ENCODE assay signal across 9 cellular contexts in the genomic region with DNA sequence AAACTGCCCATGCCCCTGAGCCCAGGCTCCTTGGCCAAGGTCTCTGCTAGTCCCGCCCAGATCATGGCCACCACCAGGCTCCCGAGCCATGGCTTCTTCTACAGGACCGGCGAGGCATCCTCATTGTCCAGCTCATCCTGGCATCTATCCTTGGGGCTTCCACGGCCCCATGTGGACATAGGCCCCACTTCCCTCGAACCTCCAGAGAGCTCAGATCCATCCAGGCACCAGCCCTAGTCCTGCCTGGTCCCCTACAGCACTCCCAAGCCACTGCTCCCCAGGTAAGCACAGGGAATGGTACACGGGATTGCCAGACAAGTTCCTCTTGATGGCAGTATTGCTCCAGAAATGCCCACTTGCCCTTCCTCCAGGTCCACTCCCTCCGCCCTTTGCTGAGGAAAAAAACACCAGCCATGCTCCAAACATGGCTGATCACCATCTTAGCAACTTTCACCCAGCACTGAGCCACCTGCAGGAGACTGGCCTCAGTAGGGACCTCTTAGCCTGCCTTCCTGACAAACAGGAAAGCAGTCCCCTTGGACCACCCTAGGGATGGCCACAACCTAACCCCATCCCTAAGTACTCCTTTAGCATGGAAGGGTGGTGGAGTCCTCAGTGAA.
A peak's percentile ranks its signal among the peaks of the same experiment; 100 is the strongest.
DNase-seq lines count a peak whose midpoint lies in the region; ATAC-seq and TF ChIP-seq lines count a peak whose summit lies in the region.
"Had no signal": no experiment of that assay in that cellular context is flagged by ENCODE, and none has a peak within 500 bp of the region (broad histone marks: within the 10 kb centered on the region; RNA-seq: fewer than 3 reads in every experiment).

No MANE protein-coding gene starts in this region.

- H3K9ac ChIP-seq in PC-3 (ENCODE audit: low read length): no peak overlapping the region

- no peak overlapping the region for H3K4me3 ChIP-seq in PC-3 (ENCODE audit: low read length)

- TF ChIP-seq CTCF in PC-3 (conservative IDR thresholded peaks at IDR 0.05; ENCODE audit: low read depth, low read length): peak; percentile 34; the same call in 1 of the 2 replicates

- H3K4me2 ChIP-seq in PC-3 (ENCODE audit: low read length): no peak overlapping the region

- intact Hi-C loops in PC-3 (cut with micrococcal nuclease): no loop called here
- intact Hi-C loops in head of caudate nucleus (cut with DNase I): no loop called here

- no peaks in the 10 kb centered on the region for H3F3A ChIP-seq in PC-3 (ENCODE audit: low read length, unreplicated experiment)

- no peaks in the 10 kb centered on the region for H3K27me3 ChIP-seq in PC-3 (ENCODE audit: low read length)

- peak in 10 of 14 donors; percentile 36 to 80 (median 64) for DNase-seq in C1 segment of cervical spinal cord (lab: John Stamatoyannopoulos, UW)
- peak; percentile 46 for DNase-seq in PC-3
- peak in 36 of 42 donors; percentile 17 to 92 (median 73) for DNase-seq in head of caudate nucleus
- no peak for DNase-seq in SW480 (ENCODE audit: low spot score)

- H2AFZ ChIP-seq in PC-3 (ENCODE audit: low read length): no peak overlapping the region

- no peaks in the 10 kb centered on the region for H3K36me3 ChIP-seq in PC-3 (ENCODE audit: low read depth, low read length)

- BruUV-seq in PC-3 (replicated peaks; lab: Mats Ljungman, UMichigan): no TSS peak

- CTCF ChIA-PET in PC-3 (lab: Charles Lee): no interaction called here

- H4K20me1 ChIP-seq in PC-3 (ENCODE audit: low read length): no peaks in the 10 kb centered on the region

- no peaks in the 10 kb centered on the region for H3K9me2 ChIP-seq in PC-3 (replicated peaks; ENCODE audit: low read length)

- H3K4me1 ChIP-seq in PC-3 (ENCODE audit: insufficient read depth, low read length): peaks cover 4% of the 10 kb centered on the region; the same call in 1 of the 2 replicates

- POLR2A ChIA-PET in PC-3 (lab: Charles Lee; ENCODE audit: unreplicated experiment): no interaction called here

- no peak overlapping the region for H3K27ac ChIP-seq in PC-3 (ENCODE audit: low read length)

- no peaks in the 10 kb centered on the region for H3K9me3 ChIP-seq in PC-3 (ENCODE audit: low read length)

- ATAC-seq in GM18870 (IDR thresholded peaks at IDR 0.05; ENCODE audit: unreplicated experiment) (peak; percentile 85), HG03342 (IDR thresholded peaks at IDR 0.05; ENCODE audit: unreplicated experiment) (peak; percentile 60), PC-3 (no peak; the same call in none of the 2 replicates), HG03457 (IDR thresholded peaks at IDR 0.05; ENCODE audit: unreplicated experiment) (no peak)
- no peak for ATAC-seq in activated CD4-positive, CD25-positive, alpha-beta regulatory T cell treated with anti-CD3 and anti-CD28 coated beads, Interleukin-2, amount 50 U/mL, for 24 hours
- ATAC-seq: naive thymus-derived CD8-positive, alpha-beta T cell had no signal

- no peaks in the 10 kb centered on the region for H3K79me2 ChIP-seq in PC-3 (ENCODE audit: low read length)

Comparison
In these comparisons a context has a peak if more than half of its experiments do, and no peak if none do; other contexts are left out.
1. ATAC-seq: peak in GM18870 (single experiment) and HG03342 (single experiment); none in PC-3 (single experiment), activated CD4-positive, CD25-positive, alpha-beta regulatory T cell treated with anti-CD3 and anti-CD28 coated beads, Interleukin-2, amount 50 U/mL, for 24 hours (0 of 2) and HG03457 (single experiment).